Comparison of ENCODE assay signal across 24 cellular contexts in the genomic region with DNA sequence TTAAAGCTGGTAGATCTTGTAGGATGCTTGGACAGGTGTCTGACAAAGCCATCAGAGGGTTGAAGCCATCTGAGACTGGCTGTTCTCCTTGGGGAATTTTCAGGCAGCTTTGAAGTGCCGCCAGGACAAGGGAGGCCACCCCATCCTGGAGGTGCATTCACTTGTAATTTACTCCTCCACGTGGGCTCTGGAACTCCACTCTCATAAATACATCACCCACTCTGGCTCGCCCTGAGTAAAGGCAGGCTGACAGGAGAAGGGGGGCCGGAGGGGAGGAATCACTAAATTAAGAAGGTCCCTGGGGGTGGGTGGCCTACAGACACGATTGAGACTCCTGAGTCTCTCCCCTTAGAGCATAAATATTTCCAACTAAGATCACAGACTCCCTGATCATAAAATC. TPM values are rescaled to one million over a fixed set of nuclear protein-coding genes. Genes with fewer than 3 reads are reported as not detected.
"Had no signal": no experiment of that assay in that cellular context is flagged by ENCODE, and none has a peak within 500 bp of the region (broad histone marks: within the 10 kb centered on the region; RNA-seq: fewer than 3 reads in every experiment).

No MANE protein-coding gene starts in this region.

- H3K9me3 ChIP-seq: breast epithelium had no signal

- H3K27ac Mint-ChIP-seq: activated CD4-positive, alpha-beta memory T cell treated with anti-CD3 and anti-CD28 coated beads, Interleukin-2, amount 10 ng/mL, durations not matched to agents 7 days and 5 days; activated CD4-positive, alpha-beta T cell treated with anti-CD3 and anti-CD28 coated beads for 36 hours; activated naive CD4-positive, alpha-beta T cell treated with anti-CD3 and anti-CD28 coated beads, Interleukin-2, amount 50 U/mL, for 24 hours; activated T-helper 17 cell treated with anti-CD3 and anti-CD28 coated beads, Interleukin-2, amount 50 U/mL, for 72 hours had no signal

- H3K27ac ChIP-seq: breast epithelium, SK-N-MC had no signal

- H3K36me3 Mint-ChIP-seq: activated naive CD4-positive, alpha-beta T cell treated with anti-CD3 and anti-CD28 coated beads, Interleukin-2, amount 50 U/mL, for 24 hours had no signal

- H3K36me3 ChIP-seq: breast epithelium had no signal

- H3K4me1 ChIP-seq: breast epithelium had no signal

- DNase-seq: activated CD4-positive, alpha-beta memory T cell treated with anti-CD3 and anti-CD28 coated beads, Interleukin-2, amount 10 ng/mL, durations not matched to agents 7 days and 5 days; activated CD4-positive, alpha-beta T cell treated with anti-CD3 and anti-CD28 coated beads for 36 hours; activated CD4-positive, alpha-beta T cell treated with anti-CD3 and anti-CD28 coated beads, Interleukin-2, amount 50 U/mL, for 1 hour; activated T-cell treated with anti-CD3 and anti-CD28 coated beads for 4 hours; activated T-cell treated with anti-CD3 and anti-CD28 coated beads, Interleukin-2, amount 50 U/mL, for 48 hours; aorta; caudate nucleus; MV-4-11; NCI-H1105; NCI-H1436; NCI-H1694 treated with DMSO at 0.1 percent for 48 hours; NCI-H2029 treated with DMSO at 0.1 percent for 48 hours; NCI-H345; NCI-H510A; NCI-H526 treated with DMSO at 0.1 percent for 48 hours; NCI-H82; T-helper 1 cell had no signal

- H3K4me3 Mint-ChIP-seq: activated CD4-positive, alpha-beta memory T cell treated with anti-CD3 and anti-CD28 coated beads, Interleukin-2, amount 10 ng/mL, durations not matched to agents 7 days and 5 days; activated CD4-positive, alpha-beta T cell treated with anti-CD3 and anti-CD28 coated beads for 36 hours; activated naive CD4-positive, alpha-beta T cell treated with anti-CD3 and anti-CD28 coated beads, Interleukin-2, amount 50 U/mL, for 24 hours; activated T-helper 17 cell treated with anti-CD3 and anti-CD28 coated beads, Interleukin-2, amount 50 U/mL, for 72 hours had no signal

- H3K4me3 ChIP-seq: breast epithelium, SK-N-MC had no signal

- H3K9me3 Mint-ChIP-seq: activated CD4-positive, alpha-beta memory T cell treated with anti-CD3 and anti-CD28 coated beads, Interleukin-2, amount 10 ng/mL, durations not matched to agents 7 days and 5 days; activated naive CD4-positive, alpha-beta T cell treated with anti-CD3 and anti-CD28 coated beads, Interleukin-2, amount 50 U/mL, for 24 hours; activated T-helper 17 cell treated with anti-CD3 and anti-CD28 coated beads, Interleukin-2, amount 50 U/mL, for 72 hours had no signal

- H3K4me1 Mint-ChIP-seq: activated CD4-positive, alpha-beta T cell treated with anti-CD3 and anti-CD28 coated beads for 36 hours; activated naive CD4-positive, alpha-beta T cell treated with anti-CD3 and anti-CD28 coated beads, Interleukin-2, amount 50 U/mL, for 24 hours; activated T-helper 17 cell treated with anti-CD3 and anti-CD28 coated beads, Interleukin-2, amount 50 U/mL, for 72 hours had no signal

RNA-seq across cellular contexts. Expression of gene HNF1B, which starts 56.3 kb away (rescaled TPM):
- total RNA-seq: activated CD4-positive, alpha-beta memory T cell treated with anti-CD3 and anti-CD28 coated beads, Interleukin-2, amount 10 ng/mL, durations not matched to agents 7 days and 5 days; activated CD4-positive, alpha-beta T cell treated with anti-CD3 and anti-CD28 coated beads for 36 hours; aorta; MCF 10A; OCI-LY7; Right ventricle myocardium inferior had no signal
